Comparison of ENCODE assay signal across 16 cellular contexts in genomic region chr9:109771084-109771483, GRCh38. TPM values are rescaled to one million over a fixed set of nuclear protein-coding genes. Genes with fewer than 3 reads are reported as not detected.
DNase-seq lines count a peak whose midpoint lies in the region; ATAC-seq, FAIRE-seq and TF ChIP-seq lines count a peak whose summit lies in the region.
"Had no signal": no experiment of that assay in that cellular context is flagged by ENCODE, and none has a peak within 500 bp of the region (broad histone marks: within the 10 kb centered on the region; RNA-seq: fewer than 3 reads in every experiment).

No MANE protein-coding gene starts in this region.

- TF ChIP-seq CTCF in A549 (IDR thresholded peaks at IDR 0.05), result no peak

- no peaks in the 10 kb centered on the region for H3K4me1 Mint-ChIP-seq in activated CD4-positive, alpha-beta memory T cell treated with anti-CD3 and anti-CD28 coated beads, Interleukin-2, amount 10 ng/mL, durations not matched to agents 7 days and 5 days

- TF ChIP-seq RAD21 in A549 (conservative IDR thresholded peaks at IDR 0.05 in 1 of 2, IDR thresholded peaks at IDR 0.05 in 1 of 2), result no peak

- H3K36me3 Mint-ChIP-seq in activated CD4-positive, alpha-beta memory T cell treated with anti-CD3 and anti-CD28 coated beads, Interleukin-2, amount 10 ng/mL, durations not matched to agents 7 days and 5 days (ENCODE audit: low read depth), result no peaks in the 10 kb centered on the region

- H3K27me3 Mint-ChIP-seq in activated CD4-positive, alpha-beta memory T cell treated with anti-CD3 and anti-CD28 coated beads, Interleukin-2, amount 10 ng/mL, durations not matched to agents 7 days and 5 days, result peaks cover 26% of the 10 kb centered on the region

- no peak for TF ChIP-seq EP300 in A549 (IDR thresholded peaks at IDR 0.05)

- H3K4me3 ChIP-seq in A549, result no peak overlapping the region
- H3K4me3 ChIP-seq: heart left ventricle, tibial artery had no signal

- no peak for FAIRE-seq in A549 (lab: Jason Lieb, UNC)
- FAIRE-seq: GM18507 had no signal

- H3K4me3 Mint-ChIP-seq in activated CD4-positive, alpha-beta memory T cell treated with anti-CD3 and anti-CD28 coated beads, Interleukin-2, amount 10 ng/mL, durations not matched to agents 7 days and 5 days, result no peak overlapping the region

- no peaks in the 10 kb centered on the region for H3K4me1 ChIP-seq in A549

- WGBS in A549 (ENCODE audit: missing lambda C conversion rate), result 2% methylated on average over 2 of the region's 2 CpGs

- H3K27ac Mint-ChIP-seq in activated CD4-positive, alpha-beta memory T cell treated with anti-CD3 and anti-CD28 coated beads, Interleukin-2, amount 10 ng/mL, durations not matched to agents 7 days and 5 days, result no peak overlapping the region

- H3K4me2 ChIP-seq in A549, result no peak overlapping the region

- no peaks in the 10 kb centered on the region for H3K9me3 Mint-ChIP-seq in activated CD4-positive, alpha-beta memory T cell treated with anti-CD3 and anti-CD28 coated beads, Interleukin-2, amount 10 ng/mL, durations not matched to agents 7 days and 5 days

- ATAC-seq in A549 (no peak), GM18909 (IDR thresholded peaks at IDR 0.05; ENCODE audit: poor library complexity, unreplicated experiment) (no peak)

- no peak for TF ChIP-seq POLR2A in A549 (IDR thresholded peaks at IDR 0.05; ENCODE audit: low read length)

- DNase-seq in A549 (ENCODE audit: low read depth in 1 of 2, low spot score in 1 of 2) (no peak), HS-5 (ENCODE audit: low read depth) (peak; percentile 19), astrocyte of the hippocampus (ENCODE audit: low read depth, low spot score) (peak; percentile 86), iris pigment epithelial cell (ENCODE audit: low read depth) (peak; percentile 46), GM19238 (ENCODE audit: insufficient read length, low spot score) (no peak)
- DNase-seq in effector CD8-positive, alpha-beta T cell (lab: John Stamatoyannopoulos, UW), result no peak
- DNase-seq in activated CD4-positive, alpha-beta memory T cell treated with anti-CD3 and anti-CD28 coated beads, Interleukin-2, amount 10 ng/mL, durations not matched to agents 7 days and 5 days, result no peak
- DNase-seq: activated CD4-positive, alpha-beta T cell treated with anti-CD3 and anti-CD28 coated beads, Interleukin-2, amount 50 U/mL, for 48 hours; activated naive CD4-positive, alpha-beta T cell treated with anti-CD3 and anti-CD28 coated beads, Interleukin-2, amount 50 U/mL, for 16 hours; AML-193; dermis blood vessel endothelial cell; NCI-H1436 treated with DMSO at 0.1 percent for 48 hours; tibial artery had no signal

- CTCF ChIA-PET in A549 (lab: Yijun Ruan, JAX), result interaction anchor here (1.6 kb wide), 1 partner anchor 46 kb away, joined by 4 read pairs; no protein-coding TSS in a partner anchor
- CTCF ChIA-PET in activated CD4-positive, alpha-beta memory T cell treated with anti-CD3 and anti-CD28 coated beads, Interleukin-2, amount 10 ng/mL, durations not matched to agents 7 days and 5 days (lab: Charles Lee), result no interaction called here

- H3K27ac ChIP-seq in A549, result no peak overlapping the region
- H3K27ac ChIP-seq: tibial artery had no signal

- POLR2A ChIA-PET in A549 (lab: Yijun Ruan, JAX), result no interaction called here
- POLR2A ChIA-PET in activated CD4-positive, alpha-beta memory T cell treated with anti-CD3 and anti-CD28 coated beads, Interleukin-2, amount 10 ng/mL, durations not matched to agents 7 days and 5 days (lab: Charles Lee), result no interaction called here

- no peaks in the 10 kb centered on the region for H3K9me3 ChIP-seq in A549
- H3K9me3 ChIP-seq: heart left ventricle, tibial artery had no signal

TF ChIP-seq in A549, 52 proteins besides CTCF, POLR2A, EP300 and RAD21:
- TF ChIP-seq JUN (IDR thresholded peaks at IDR 0.05) (no peak), NFE2L2 (conservative IDR thresholded peaks at IDR 0.05; ENCODE audit: low read length) (peak; percentile 70)

RNA-seq across cellular contexts. Expression of gene PALM2AKAP2, which starts 8.9 kb away (rescaled TPM):
- polyA plus RNA-seq in A549 (2011; rRNA removed), result 0.08 TPM in 1 of 2 replicates, not detected in the other
- polyA plus RNA-seq in A549 (2012; cell fraction: cytosol; rRNA removed), result 0.01 TPM in 1 of 2 replicates, not detected in the other
- polyA plus RNA-seq in A549 (2012; cell fraction: nucleus; rRNA removed), result not detected in 2 replicates
- polyA plus RNA-seq in A549 (2017; fragmentation: RNase III; extraction: RNeasy Plus Mini Kit Qiagen cat#74134 plus additional on column Dnase treatment), result 0.04 to 0.22 TPM (median 0.06 TPM) in 3 replicates
- not detected in 2 replicates for polyA minus RNA-seq in A549 (2011; rRNA and poly(A)+ RNA removed)
- not detected for total RNA-seq in activated CD4-positive, alpha-beta memory T cell treated with anti-CD3 and anti-CD28 coated beads, Interleukin-2, amount 10 ng/mL, durations not matched to agents 7 days and 5 days
- total RNA-seq: dermis blood vessel endothelial cell had no signal

Comparison
In these comparisons a context has a peak if more than half of its experiments do, and no peak if none do; other contexts are left out.
1. DNase-seq: peak in HS-5 (single experiment), astrocyte of the hippocampus (single experiment) and iris pigment epithelial cell (single experiment); none in A549 (0 of 2), GM19238 (single experiment), effector CD8-positive, alpha-beta T cell (single experiment) and activated CD4-positive, alpha-beta memory T cell treated with anti-CD3 and anti-CD28 coated beads, Interleukin-2, amount 10 ng/mL, durations not matched to agents 7 days and 5 days (single experiment).